In the genomic region with DNA sequence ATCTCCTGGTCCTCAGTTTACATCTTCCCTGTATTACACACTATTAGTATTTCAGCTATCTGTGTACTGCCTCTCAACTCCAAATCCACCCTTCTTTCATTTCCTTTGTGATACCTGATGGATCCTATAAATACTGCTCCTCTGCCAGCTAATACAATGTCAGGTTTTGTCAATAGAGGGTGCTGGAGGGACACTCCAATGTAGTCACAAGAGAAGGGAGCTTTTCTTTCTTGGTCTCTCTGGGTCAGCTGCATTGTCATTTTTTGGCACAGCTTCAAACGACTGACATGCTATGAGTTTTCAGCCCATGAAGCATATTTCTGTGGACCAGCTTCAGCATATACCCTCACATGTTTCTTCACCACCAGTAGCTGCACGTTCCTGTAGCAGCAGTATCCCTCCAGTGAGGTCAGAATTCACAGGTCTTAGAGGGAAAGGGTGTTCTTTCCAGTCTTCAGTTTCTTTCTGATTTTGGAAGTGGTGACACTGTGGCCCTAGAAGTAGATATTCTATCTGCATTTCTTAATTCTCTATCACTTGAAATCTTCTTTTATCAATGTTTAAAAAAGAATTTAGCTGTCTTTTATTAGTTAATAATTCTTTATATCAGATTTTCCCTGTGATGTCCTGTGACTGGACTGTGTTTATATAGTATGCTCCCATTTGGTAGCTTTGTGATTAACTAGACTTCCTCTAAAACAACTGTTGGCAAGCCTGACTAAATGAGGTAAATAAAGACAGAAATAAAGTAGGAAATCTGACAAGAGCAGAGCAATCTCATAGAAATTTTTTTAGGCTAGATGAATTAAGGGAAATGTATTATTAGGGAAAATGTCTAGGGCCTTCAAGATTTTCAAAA, we compare ENCODE assay signal across 8 cellular contexts.
DNase-seq lines count a peak whose midpoint lies in the region; ATAC-seq lines count a peak whose summit lies in the region.

No MANE protein-coding gene starts in this region.

- ATAC-seq in HG02623 (IDR thresholded peaks at IDR 0.05; ENCODE audit: unreplicated experiment) (peak; percentile 61), HG03457 (IDR thresholded peaks at IDR 0.05; ENCODE audit: unreplicated experiment) (no peak), HG03280 (IDR thresholded peaks at IDR 0.05; ENCODE audit: unreplicated experiment) (no peak), HG03469 (IDR thresholded peaks at IDR 0.05; ENCODE audit: unreplicated experiment) (no peak)

- DNase-seq in DMS 273 treated with DMSO at 0.1 percent for 48 hours (lab: John Stamatoyannopoulos, UW) (peak; percentile 3), NCI-H748 (lab: John Stamatoyannopoulos, UW; ENCODE audit: unreplicated experiment) (peak; percentile 54), ecto neural progenitor cell (ENCODE audit: low spot score) (peak; percentile 50), putamen (ENCODE audit: low spot score) (peak; percentile 68)

Comparison
In these comparisons a context has a peak if more than half of its experiments do, and no peak if none do; other contexts are left out.
1. DNase-seq: peak in every context shown above with its lines; median percentile 68 in putamen; 54 in NCI-H748; 50 in ecto neural progenitor cell; 3 in DMS 273 treated with DMSO at 0.1 percent for 48 hours.